ENCODE assay signal across 34 cellular contexts in genomic region chr15:55461447-55461846, GRCh38.
"Had no signal": no experiment of that assay in that cellular context is flagged by ENCODE, and none has a peak within 500 bp of the region (broad histone marks: within the 10 kb centered on the region; RNA-seq: fewer than 3 reads in every experiment).

No MANE protein-coding gene starts in this region.

- H3K27me3 ChIP-seq: MG63 had no signal

- H3K4me3 ChIP-seq: MG63 had no signal

- DNase-seq: Karpas-422, Kasumi-1, MG63, MM.1S, MV-4-11, NCI-H1048, NCI-H1092, NCI-H1092 treated with DMSO at 0.1 percent for 48 hours, NCI-H1105, NCI-H1105 treated with DMSO at 0.1 percent for 48 hours, NCI-H1417, NCI-H1417 treated with DMSO at 0.1 percent for 48 hours, NCI-H1436, NCI-H1436 treated with DMSO at 0.1 percent for 48 hours, NCI-H146, NCI-H1694, NCI-H1694 treated with DMSO at 0.1 percent for 48 hours, NCI-H187, NCI-H187 treated with DMSO at 0.1 percent for 48 hours, NCI-H1930, NCI-H2029, NCI-H2029 treated with DMSO at 0.1 percent for 48 hours, NCI-H2081, NCI-H2081 treated with DMSO at 0.1 percent for 48 hours, NCI-H2107, NCI-H2171, NCI-H2171 treated with DMSO at 0.1 percent for 48 hours, NCI-H2227 treated with DMSO at 0.1 percent for 48 hours, NCI-H226, NCI-H345, NCI-H446, NCI-H446 treated with DMSO at 0.1 percent for 48 hours, NCI-H510A, NCI-H510A treated with DMSO at 0.1 percent for 48 hours had no signal

- H3K36me3 ChIP-seq: MG63 had no signal
